ENCODE assay signal across 1 cellular context in the genomic region with DNA sequence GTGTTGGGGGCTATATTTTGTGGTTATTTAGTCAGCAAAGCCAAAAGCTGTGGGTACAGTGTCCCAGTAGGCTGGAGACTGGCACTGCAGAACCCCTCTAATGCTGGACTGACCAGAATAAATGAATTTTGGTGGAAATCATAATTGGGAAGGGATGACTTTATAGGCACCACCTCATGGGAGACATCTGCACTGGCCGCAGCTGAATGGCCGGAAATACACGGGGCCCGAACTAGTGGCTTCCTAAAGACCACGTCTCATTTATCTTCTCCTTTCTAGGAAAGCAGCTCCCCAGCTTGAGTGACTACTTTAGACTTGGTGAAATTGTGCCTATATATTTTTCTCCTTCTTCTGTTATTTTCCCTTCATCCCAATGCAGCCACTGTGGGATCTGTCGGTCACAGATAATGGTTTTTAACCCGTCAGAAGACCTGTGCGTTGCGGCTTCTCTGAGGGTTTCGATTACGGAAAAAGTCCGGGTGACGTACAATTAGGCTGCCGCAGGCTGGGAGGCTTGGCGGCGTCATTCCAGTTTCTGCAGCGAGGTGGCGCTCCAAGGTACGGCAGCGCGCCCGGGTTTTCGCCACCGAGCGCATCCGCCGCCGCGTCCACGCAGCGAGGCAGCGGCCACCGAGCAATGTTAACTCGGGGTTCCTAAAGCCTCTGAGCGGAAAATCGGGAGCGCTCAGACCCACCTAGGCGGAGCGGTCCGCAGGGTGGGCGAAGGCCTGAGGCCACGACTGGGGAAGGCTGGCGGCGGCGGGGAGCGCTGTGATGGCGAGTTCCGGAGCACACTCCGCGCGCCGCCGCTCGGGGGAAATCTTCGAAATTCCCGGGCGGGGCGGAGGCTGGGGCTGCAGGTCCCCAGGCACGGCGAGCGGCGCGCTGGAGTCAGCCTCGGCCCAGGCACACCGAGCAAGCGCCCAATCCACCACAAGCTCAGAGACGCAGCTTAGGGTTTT.
TF ChIP-seq lines count a peak whose summit lies in the region.

No MANE protein-coding gene starts in this region.

TF ChIP-seq in K562, 482 proteins besides CTCF, POLR2A, EP300 and RAD21 (continued from another document and continues in another):
- TF ChIP-seq, protein P1, sequence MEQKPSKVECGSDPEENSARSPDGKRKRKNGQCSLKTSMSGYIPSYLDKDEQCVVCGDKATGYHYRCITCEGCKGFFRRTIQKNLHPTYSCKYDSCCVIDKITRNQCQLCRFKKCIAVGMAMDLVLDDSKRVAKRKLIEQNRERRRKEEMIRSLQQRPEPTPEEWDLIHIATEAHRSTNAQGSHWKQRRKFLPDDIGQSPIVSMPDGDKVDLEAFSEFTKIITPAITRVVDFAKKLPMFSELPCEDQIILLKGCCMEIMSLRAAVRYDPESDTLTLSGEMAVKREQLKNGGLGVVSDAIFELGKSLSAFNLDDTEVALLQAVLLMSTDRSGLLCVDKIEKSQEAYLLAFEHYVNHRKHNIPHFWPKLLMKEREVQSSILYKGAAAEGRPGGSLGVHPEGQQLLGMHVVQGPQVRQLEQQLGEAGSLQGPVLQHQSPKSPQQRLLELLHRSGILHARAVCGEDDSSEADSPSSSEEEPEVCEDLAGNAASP (IDR thresholded peaks at IDR 0.05) = no peak
- no peak for TF ChIP-seq ZNF644 (tag; IDR thresholded peaks at IDR 0.05; ENCODE audit: low read depth)
- no peak for TF ChIP-seq SRSF1 (IDR thresholded peaks at IDR 0.05; ENCODE audit: low read depth, low read length)
- no peak for TF ChIP-seq RBM15 (IDR thresholded peaks at IDR 0.05; ENCODE audit: insufficient read depth, low read length)
- TF ChIP-seq MYNN (IDR thresholded peaks at IDR 0.05) = 0 out of 2 replicates have a peak, but pooled peaks have one; percentile 28
- TF ChIP-seq MYNN (CRISPR knock-in tag; IDR thresholded peaks at IDR 0.05) = no peak
- peak; percentile 92 for TF ChIP-seq POLR2G (IDR thresholded peaks at IDR 0.05; ENCODE audit: low read depth, low read length)
- no peak for TF ChIP-seq ZC3H4 (CRISPR knock-in tag; IDR thresholded peaks at IDR 0.05; ENCODE audit: borderline replicate concordance)
- TF ChIP-seq HNRNPK (IDR thresholded peaks at IDR 0.05; ENCODE audit: low read depth, low read length, poor library complexity, severe bottlenecking) = no peak
- TF ChIP-seq, protein P2, sequence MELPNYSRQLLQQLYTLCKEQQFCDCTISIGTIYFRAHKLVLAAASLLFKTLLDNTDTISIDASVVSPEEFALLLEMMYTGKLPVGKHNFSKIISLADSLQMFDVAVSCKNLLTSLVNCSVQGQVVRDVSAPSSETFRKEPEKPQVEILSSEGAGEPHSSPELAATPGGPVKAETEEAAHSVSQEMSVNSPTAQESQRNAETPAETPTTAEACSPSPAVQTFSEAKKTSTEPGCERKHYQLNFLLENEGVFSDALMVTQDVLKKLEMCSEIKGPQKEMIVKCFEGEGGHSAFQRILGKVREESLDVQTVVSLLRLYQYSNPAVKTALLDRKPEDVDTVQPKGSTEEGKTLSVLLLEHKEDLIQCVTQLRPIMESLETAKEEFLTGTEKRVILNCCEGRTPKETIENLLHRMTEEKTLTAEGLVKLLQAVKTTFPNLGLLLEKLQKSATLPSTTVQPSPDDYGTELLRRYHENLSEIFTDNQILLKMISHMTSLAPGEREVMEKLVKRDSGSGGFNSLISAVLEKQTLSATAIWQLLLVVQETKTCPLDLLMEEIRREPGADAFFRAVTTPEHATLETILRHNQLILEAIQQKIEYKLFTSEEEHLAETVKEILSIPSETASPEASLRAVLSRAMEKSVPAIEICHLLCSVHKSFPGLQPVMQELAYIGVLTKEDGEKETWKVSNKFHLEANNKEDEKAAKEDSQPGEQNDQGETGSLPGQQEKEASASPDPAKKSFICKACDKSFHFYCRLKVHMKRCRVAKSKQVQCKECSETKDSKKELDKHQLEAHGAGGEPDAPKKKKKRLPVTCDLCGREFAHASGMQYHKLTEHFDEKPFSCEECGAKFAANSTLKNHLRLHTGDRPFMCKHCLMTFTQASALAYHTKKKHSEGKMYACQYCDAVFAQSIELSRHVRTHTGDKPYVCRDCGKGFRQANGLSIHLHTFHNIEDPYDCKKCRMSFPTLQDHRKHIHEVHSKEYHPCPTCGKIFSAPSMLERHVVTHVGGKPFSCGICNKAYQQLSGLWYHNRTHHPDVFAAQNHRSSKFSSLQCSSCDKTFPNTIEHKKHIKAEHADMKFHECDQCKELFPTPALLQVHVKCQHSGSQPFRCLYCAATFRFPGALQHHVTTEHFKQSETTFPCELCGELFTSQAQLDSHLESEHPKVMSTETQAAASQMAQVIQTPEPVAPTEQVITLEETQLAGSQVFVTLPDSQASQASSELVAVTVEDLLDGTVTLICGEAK (IDR thresholded peaks at IDR 0.05) = 0 out of 2 replicates have a peak, but pooled peaks have one; percentile 29
- TF ChIP-seq, protein P2 (CRISPR knock-in tag; IDR thresholded peaks at IDR 0.05) = no peak
- no peak for TF ChIP-seq RFX5 (IDR thresholded peaks at IDR 0.05; ENCODE audit: low read depth, low read length)
- TF ChIP-seq, protein P3, sequence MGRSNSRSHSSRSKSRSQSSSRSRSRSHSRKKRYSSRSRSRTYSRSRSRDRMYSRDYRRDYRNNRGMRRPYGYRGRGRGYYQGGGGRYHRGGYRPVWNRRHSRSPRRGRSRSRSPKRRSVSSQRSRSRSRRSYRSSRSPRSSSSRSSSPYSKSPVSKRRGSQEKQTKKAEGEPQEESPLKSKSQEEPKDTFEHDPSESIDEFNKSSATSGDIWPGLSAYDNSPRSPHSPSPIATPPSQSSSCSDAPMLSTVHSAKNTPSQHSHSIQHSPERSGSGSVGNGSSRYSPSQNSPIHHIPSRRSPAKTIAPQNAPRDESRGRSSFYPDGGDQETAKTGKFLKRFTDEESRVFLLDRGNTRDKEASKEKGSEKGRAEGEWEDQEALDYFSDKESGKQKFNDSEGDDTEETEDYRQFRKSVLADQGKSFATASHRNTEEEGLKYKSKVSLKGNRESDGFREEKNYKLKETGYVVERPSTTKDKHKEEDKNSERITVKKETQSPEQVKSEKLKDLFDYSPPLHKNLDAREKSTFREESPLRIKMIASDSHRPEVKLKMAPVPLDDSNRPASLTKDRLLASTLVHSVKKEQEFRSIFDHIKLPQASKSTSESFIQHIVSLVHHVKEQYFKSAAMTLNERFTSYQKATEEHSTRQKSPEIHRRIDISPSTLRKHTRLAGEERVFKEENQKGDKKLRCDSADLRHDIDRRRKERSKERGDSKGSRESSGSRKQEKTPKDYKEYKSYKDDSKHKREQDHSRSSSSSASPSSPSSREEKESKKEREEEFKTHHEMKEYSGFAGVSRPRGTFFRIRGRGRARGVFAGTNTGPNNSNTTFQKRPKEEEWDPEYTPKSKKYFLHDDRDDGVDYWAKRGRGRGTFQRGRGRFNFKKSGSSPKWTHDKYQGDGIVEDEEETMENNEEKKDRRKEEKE (IDR thresholded peaks at IDR 0.05; ENCODE audit: borderline replicate concordance in 1 of 2, control insufficient read depth in 1 of 2, low read depth in 2 of 2, low read length in 1 of 2) = 0 out of 4 replicates have a peak, but pooled peaks of 1 of the 2 experiments have one; percentile 15
- no peak for TF ChIP-seq SNIP1 (IDR thresholded peaks at IDR 0.05; ENCODE audit: low read depth)
- no peak for TF ChIP-seq PHB2 (IDR thresholded peaks at IDR 0.05; ENCODE audit: low read depth)
- no peak for TF ChIP-seq PTRF (tag; IDR thresholded peaks at IDR 0.05)
- TF ChIP-seq PCBP1 (IDR thresholded peaks at IDR 0.05; ENCODE audit: low read depth, low read length, poor library complexity, severe bottlenecking) = no peak
- no peak for TF ChIP-seq SMARCC2 (IDR thresholded peaks at IDR 0.05; ENCODE audit: low read depth)
- TF ChIP-seq, protein P4, sequence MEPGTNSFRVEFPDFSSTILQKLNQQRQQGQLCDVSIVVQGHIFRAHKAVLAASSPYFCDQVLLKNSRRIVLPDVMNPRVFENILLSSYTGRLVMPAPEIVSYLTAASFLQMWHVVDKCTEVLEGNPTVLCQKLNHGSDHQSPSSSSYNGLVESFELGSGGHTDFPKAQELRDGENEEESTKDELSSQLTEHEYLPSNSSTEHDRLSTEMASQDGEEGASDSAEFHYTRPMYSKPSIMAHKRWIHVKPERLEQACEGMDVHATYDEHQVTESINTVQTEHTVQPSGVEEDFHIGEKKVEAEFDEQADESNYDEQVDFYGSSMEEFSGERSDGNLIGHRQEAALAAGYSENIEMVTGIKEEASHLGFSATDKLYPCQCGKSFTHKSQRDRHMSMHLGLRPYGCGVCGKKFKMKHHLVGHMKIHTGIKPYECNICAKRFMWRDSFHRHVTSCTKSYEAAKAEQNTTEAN (CRISPR knock-in tag; IDR thresholded peaks at IDR 0.05) = 0 out of 2 replicates have a peak, but pooled peaks have one; percentile 40
- TF ChIP-seq EZH2 (IDR thresholded peaks at IDR 0.05; ENCODE audit: borderline replicate concordance, low read depth, low read length) = no peak
- TF ChIP-seq XRCC5 (IDR thresholded peaks at IDR 0.05; ENCODE audit: low read depth, low read length) = peak; percentile 64; the same call in 1 of the 2 replicates
- peak; percentile 23; the same call in 1 of the 2 replicates for TF ChIP-seq SMARCA4 (IDR thresholded peaks at IDR 0.05)
- peak; percentile 56; the same call in 1 of the 2 replicates for TF ChIP-seq ZBTB7A (IDR thresholded peaks at IDR 0.05; ENCODE audit: borderline replicate concordance, control insufficient read depth, low read depth, low read length)
- TF ChIP-seq KLF1 (tag; IDR thresholded peaks at IDR 0.05) = peak; percentile 94
- no peak for TF ChIP-seq HSF4 (CRISPR knock-in tag; IDR thresholded peaks at IDR 0.05; ENCODE audit: borderline replicate concordance)
- peak; percentile 85; the same call in 1 of the 2 replicates for TF ChIP-seq HDAC2 (IDR thresholded peaks at IDR 0.05)
- TF ChIP-seq, protein P5, sequence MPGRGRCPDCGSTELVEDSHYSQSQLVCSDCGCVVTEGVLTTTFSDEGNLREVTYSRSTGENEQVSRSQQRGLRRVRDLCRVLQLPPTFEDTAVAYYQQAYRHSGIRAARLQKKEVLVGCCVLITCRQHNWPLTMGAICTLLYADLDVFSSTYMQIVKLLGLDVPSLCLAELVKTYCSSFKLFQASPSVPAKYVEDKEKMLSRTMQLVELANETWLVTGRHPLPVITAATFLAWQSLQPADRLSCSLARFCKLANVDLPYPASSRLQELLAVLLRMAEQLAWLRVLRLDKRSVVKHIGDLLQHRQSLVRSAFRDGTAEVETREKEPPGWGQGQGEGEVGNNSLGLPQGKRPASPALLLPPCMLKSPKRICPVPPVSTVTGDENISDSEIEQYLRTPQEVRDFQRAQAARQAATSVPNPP (IDR thresholded peaks at IDR 0.05; ENCODE audit: borderline replicate concordance, insufficient read depth, insufficient read length) = no peak
- TF ChIP-seq, protein P6, sequence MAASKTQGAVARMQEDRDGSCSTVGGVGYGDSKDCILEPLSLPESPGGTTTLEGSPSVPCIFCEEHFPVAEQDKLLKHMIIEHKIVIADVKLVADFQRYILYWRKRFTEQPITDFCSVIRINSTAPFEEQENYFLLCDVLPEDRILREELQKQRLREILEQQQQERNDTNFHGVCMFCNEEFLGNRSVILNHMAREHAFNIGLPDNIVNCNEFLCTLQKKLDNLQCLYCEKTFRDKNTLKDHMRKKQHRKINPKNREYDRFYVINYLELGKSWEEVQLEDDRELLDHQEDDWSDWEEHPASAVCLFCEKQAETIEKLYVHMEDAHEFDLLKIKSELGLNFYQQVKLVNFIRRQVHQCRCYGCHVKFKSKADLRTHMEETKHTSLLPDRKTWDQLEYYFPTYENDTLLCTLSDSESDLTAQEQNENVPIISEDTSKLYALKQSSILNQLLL (CRISPR knock-in tag; IDR thresholded peaks at IDR 0.05; ENCODE audit: borderline replicate concordance) = no peak
- TF ChIP-seq, protein P7, sequence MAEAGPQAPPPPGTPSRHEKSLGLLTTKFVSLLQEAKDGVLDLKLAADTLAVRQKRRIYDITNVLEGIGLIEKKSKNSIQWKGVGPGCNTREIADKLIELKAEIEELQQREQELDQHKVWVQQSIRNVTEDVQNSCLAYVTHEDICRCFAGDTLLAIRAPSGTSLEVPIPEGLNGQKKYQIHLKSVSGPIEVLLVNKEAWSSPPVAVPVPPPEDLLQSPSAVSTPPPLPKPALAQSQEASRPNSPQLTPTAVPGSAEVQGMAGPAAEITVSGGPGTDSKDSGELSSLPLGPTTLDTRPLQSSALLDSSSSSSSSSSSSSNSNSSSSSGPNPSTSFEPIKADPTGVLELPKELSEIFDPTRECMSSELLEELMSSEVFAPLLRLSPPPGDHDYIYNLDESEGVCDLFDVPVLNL (CRISPR knock-in tag; IDR thresholded peaks at IDR 0.05; ENCODE audit: low read depth) = peak; percentile 88; the same call in 1 of the 2 replicates
- peak; percentile 25 for TF ChIP-seq POLR2B (IDR thresholded peaks at IDR 0.05; ENCODE audit: low read depth, partially characterized antibody)
- TF ChIP-seq TEAD2 (tag; IDR thresholded peaks at IDR 0.05) = no peak
- no peak for TF ChIP-seq PURB (CRISPR knock-in tag; IDR thresholded peaks at IDR 0.05; ENCODE audit: low read depth)
- TF ChIP-seq ARNT (IDR thresholded peaks at IDR 0.05) = no peak; a peak in 1 of 4 replicates
- 0 out of 2 replicates have a peak, but pooled peaks have one; percentile 4 for TF ChIP-seq NFIC (IDR thresholded peaks at IDR 0.05)
- no peak for TF ChIP-seq ZNF12 (CRISPR knock-in tag; IDR thresholded peaks at IDR 0.05)
- TF ChIP-seq ZNF696 (CRISPR knock-in tag; conservative IDR thresholded peaks at IDR 0.05) = no peak
